In the genomic region with DNA sequence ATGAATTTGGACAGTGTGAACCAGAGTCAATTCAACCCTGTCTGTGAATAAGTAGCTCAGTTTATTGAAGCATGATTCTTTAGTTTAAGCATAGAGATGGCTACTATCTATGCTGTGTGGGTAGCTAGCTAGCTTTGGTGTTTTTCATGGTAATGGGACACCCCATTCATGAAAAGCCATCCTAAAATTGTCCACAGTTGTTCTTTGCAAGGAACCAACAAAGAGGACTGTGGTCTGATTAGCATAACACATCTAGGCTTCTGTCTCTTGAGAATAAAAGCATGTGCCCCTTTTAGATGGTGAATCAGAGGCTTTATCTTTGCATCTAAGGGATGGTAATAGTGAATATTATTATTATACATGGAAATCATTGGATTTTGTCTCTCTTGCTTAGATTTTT, we compare ENCODE assay signal across 19 cellular contexts.
DNase-seq lines count a peak whose midpoint lies in the region; TF ChIP-seq lines count a peak whose summit lies in the region.
"Had no signal": no experiment of that assay in that cellular context is flagged by ENCODE, and none has a peak within 500 bp of the region (broad histone marks: within the 10 kb centered on the region; RNA-seq: fewer than 3 reads in every experiment).

No MANE protein-coding gene starts in this region.

- H4K8ac ChIP-seq in H9 (replicated peaks; ENCODE audit: insufficient read length, low read depth, low read length): no peak overlapping the region

- no peaks in the 10 kb centered on the region for H3K36me3 ChIP-seq in HUES48 (ENCODE audit: control insufficient read depth, insufficient read depth, low read length)
- no peaks in the 10 kb centered on the region for H3K36me3 ChIP-seq in neural progenitor cell
- H3K36me3 ChIP-seq in Caco-2 (ENCODE audit: control insufficient read depth, insufficient read depth, low read length): no peaks in the 10 kb centered on the region

- H4K20me1 ChIP-seq in neural progenitor cell (ENCODE audit: low read depth) (no peaks in the 10 kb centered on the region), H9 (ENCODE audit: control insufficient read depth, insufficient read depth, insufficient read length) (no peaks in the 10 kb centered on the region)

- POLR2A ChIA-PET in Caco-2 (lab: Charles Lee): no interaction called here

- no peaks in the 10 kb centered on the region for H3K79me1 ChIP-seq in H9 (ENCODE audit: insufficient read depth, low read depth, low read length, poor library complexity, severe bottlenecking)

- H3K27me3 ChIP-seq in HUES48 (ENCODE audit: control insufficient read depth, insufficient read depth, low read length) (no peaks in the 10 kb centered on the region), neural progenitor cell (no peaks in the 10 kb centered on the region), H9 (ENCODE audit: insufficient read depth, low read length) (no peaks in the 10 kb centered on the region), Caco-2 (replicated peaks; ENCODE audit: control insufficient read depth, insufficient read depth, low read length) (no peaks in the 10 kb centered on the region)

- H2AK5ac ChIP-seq in H9 (ENCODE audit: insufficient read length, low read length): no peak overlapping the region

- peaks cover 39% of the 10 kb centered on the region for H3F3A ChIP-seq in neural progenitor cell (ENCODE audit: low read depth)

- peak overlapping the region in 4 of 5 experiments; percentile 14 to 90 (median 50) for H3K27ac Mint-ChIP-seq in brain
- peak overlapping the region; percentile 72 for H3K27ac Mint-ChIP-seq in neural progenitor cell
- no peak overlapping the region for H3K27ac Mint-ChIP-seq in H9
- H3K27ac Mint-ChIP-seq in Caco-2 (ENCODE audit: unreplicated experiment): no peak overlapping the region
- H3K27ac Mint-ChIP-seq: CD8-positive, alpha-beta T cell; T-cell had no signal

- H3K4me3 Mint-ChIP-seq in brain (no peak overlapping the region), neural progenitor cell (no peak overlapping the region), H9 (no peak overlapping the region), Caco-2 (ENCODE audit: unreplicated experiment) (no peak overlapping the region)
- H3K4me3 Mint-ChIP-seq: CD8-positive, alpha-beta T cell; T-cell had no signal

- CTCF ChIA-PET in Caco-2 (lab: Charles Lee): no interaction called here

- H2BK5ac ChIP-seq in H9 (ENCODE audit: insufficient read length, low read length): no peak overlapping the region

- H3K23ac ChIP-seq in H9 (ENCODE audit: insufficient read length, low read depth, low read length): no peak overlapping the region

- H3K9me3 ChIP-seq in HUES48 (ENCODE audit: control insufficient read depth, insufficient read depth, low read length) (no peaks in the 10 kb centered on the region), neural progenitor cell (ENCODE audit: low read depth) (no peaks in the 10 kb centered on the region), H9 (ENCODE audit: control insufficient read depth, low read depth, low read length) (no peaks in the 10 kb centered on the region), Caco-2 (no peaks in the 10 kb centered on the region; the same call in 1 of the 2 replicates)

- H3K4me2 ChIP-seq in neural progenitor cell (peak overlapping the region; percentile 24), H9 (ENCODE audit: insufficient read depth, insufficient read length, low read length) (no peak overlapping the region)

- no peak overlapping the region for H4K5ac ChIP-seq in H9 (ENCODE audit: insufficient read length, low read depth, low read length)

- H3K4me3 ChIP-seq in HUES48 (ENCODE audit: low read depth, low read length) (no peak overlapping the region), neural progenitor cell (no peak overlapping the region), Caco-2 (ENCODE audit: low read depth, low read length) (no peak overlapping the region)

- no peaks in the 10 kb centered on the region for H3K79me2 ChIP-seq in neural progenitor cell (ENCODE audit: low read depth)
- H3K79me2 ChIP-seq in H9 (ENCODE audit: insufficient read depth, low read length): no peaks in the 10 kb centered on the region

- H3K4me1 Mint-ChIP-seq in brain (peaks cover 62% of the 10 kb centered on the region), neural progenitor cell (peaks cover 57% of the 10 kb centered on the region), H9 (peaks cover 56 to 59% of the 10 kb centered on the region in 2 experiments), Caco-2 (ENCODE audit: low read depth, unreplicated experiment) (no peaks in the 10 kb centered on the region)
- H3K4me1 Mint-ChIP-seq: T-cell had no signal

- intact Hi-C loops in Caco-2 (cut with micrococcal nuclease; ENCODE audit: unreplicated experiment): no loop called here

- no peak overlapping the region for H3K14ac ChIP-seq in H9 (ENCODE audit: insufficient read depth, low read length)

- H3K9ac ChIP-seq in HUES48 (ENCODE audit: low read depth, low read length) (no peak overlapping the region), neural progenitor cell (no peak overlapping the region), H9 (ENCODE audit: extremely low read depth, insufficient read length, low read length) (no peak overlapping the region)

- H4K91ac ChIP-seq in H9 (ENCODE audit: insufficient read length, low read depth, low read length): no peak overlapping the region

- no TSS peak for BruUV-seq in Caco-2 (replicated peaks; lab: Mats Ljungman, UMichigan)

- no peak overlapping the region for H3T11ph ChIP-seq in H9 (ENCODE audit: low read length)

- no peak overlapping the region for H3K4ac ChIP-seq in H9 (ENCODE audit: low read depth, low read length)

- TF ChIP-seq CTCF in brain (conservative IDR thresholded peaks at IDR 0.05) (no peak), neural progenitor cell (IDR thresholded peaks at IDR 0.05) (no peak), H9 (conservative IDR thresholded peaks at IDR 0.05) (no peak), Caco-2 (IDR thresholded peaks at IDR 0.05; ENCODE audit: insufficient read depth in 1 of 2, low read depth in 1 of 2, low read length in 1 of 2, severe bottlenecking in 1 of 2, unreplicated experiment in 1 of 2) (no peak)

- peaks cover 54% of the 10 kb centered on the region for H3K4me1 ChIP-seq in HUES48 (ENCODE audit: control insufficient read depth, insufficient read depth, low read length)
- H3K4me1 ChIP-seq in neural progenitor cell: peaks cover 52% of the 10 kb centered on the region
- H3K4me1 ChIP-seq in H9 (ENCODE audit: insufficient read depth, low read length): peaks cover 7% of the 10 kb centered on the region; the same call in 1 of the 2 replicates
- no peaks in the 10 kb centered on the region for H3K4me1 ChIP-seq in Caco-2

- DNase-seq in COLO829 (ENCODE audit: low spot score) (peak; percentile 19), neural progenitor cell (ENCODE audit: low spot score) (no peak), H9 (no peak), Caco-2 (no peak), epidermal melanocyte (ENCODE audit: insufficient read length, low spot score) (no peak)
- no peak for DNase-seq in activated CD4-positive, alpha-beta T cell treated with anti-CD3 and anti-CD28 coated beads, Interleukin-2, amount 50 U/mL, for 1 hour
- DNase-seq: ACHN; C1 segment of cervical spinal cord; CD8-positive, alpha-beta T cell; GOT3; KG1; NCI-H1092 treated with DMSO at 0.1 percent for 48 hours; NCI-H2081 treated with DMSO at 0.1 percent for 48 hours; NCI-H774; NK-92 treated with Interleukin-12 subunit alpha and Interleukin-12 subunit beta, amount 100 ng/mL, for 24 hours; SIG-M5; T-cell had no signal

- H3K36me3 Mint-ChIP-seq in brain (peaks cover 12% of the 10 kb centered on the region), neural progenitor cell (peaks cover 11% of the 10 kb centered on the region), H9 (ENCODE audit: insufficient read depth in 1 of 3, low read depth in 3 of 3) (peaks cover 9 to 24% (median 10%) of the 10 kb centered on the region in 3 experiments; a peak in 6 of 7 replicates), Caco-2 (ENCODE audit: insufficient read depth, unreplicated experiment) (no peaks in the 10 kb centered on the region)
- H3K36me3 Mint-ChIP-seq: CD8-positive, alpha-beta T cell; T-cell had no signal

- H3K27ac ChIP-seq in HUES48 (ENCODE audit: low read depth, low read length) (peak overlapping the region; percentile 50), neural progenitor cell (peak overlapping the region; percentile 19), H9 (ENCODE audit: insufficient read length, low read depth, low read length) (no peak overlapping the region)

- no peak overlapping the region for H3K56ac ChIP-seq in H9 (ENCODE audit: insufficient read length, low read depth, low read length)

- H2AFZ ChIP-seq in neural progenitor cell (replicated peaks): no peak overlapping the region
- no peak overlapping the region for H2AFZ ChIP-seq in H9 (ENCODE audit: low read length)

- H3K27me3 Mint-ChIP-seq in brain: no peaks in the 10 kb centered on the region
- H3K27me3 Mint-ChIP-seq in neural progenitor cell (ENCODE audit: insufficient read depth, low read depth): peaks cover 6% of the 10 kb centered on the region
- no peaks in the 10 kb centered on the region for H3K27me3 Mint-ChIP-seq in H9 (ENCODE audit: low read depth)
- no peaks in the 10 kb centered on the region for H3K27me3 Mint-ChIP-seq in Caco-2 (ENCODE audit: insufficient read depth, unreplicated experiment)
- H3K27me3 Mint-ChIP-seq: T-cell had no signal

- peaks cover 6 to 11% (median 10%) of the 10 kb centered on the region in 5 experiments for H3K9me3 Mint-ChIP-seq in brain
- peaks cover 20% of the 10 kb centered on the region for H3K9me3 Mint-ChIP-seq in neural progenitor cell
- H3K9me3 Mint-ChIP-seq in H9: peaks cover 0 to 8% of the 10 kb centered on the region in 2 experiments; a peak in 3 of 5 replicates
- peaks cover 19% of the 10 kb centered on the region for H3K9me3 Mint-ChIP-seq in Caco-2 (ENCODE audit: unreplicated experiment)

- no peak overlapping the region for H2BK15ac ChIP-seq in H9 (ENCODE audit: low read depth, low read length)

- H2BK120ac ChIP-seq in H9 (ENCODE audit: low read depth, low read length, poor library complexity, severe bottlenecking): no peak overlapping the region

- H2BK20ac ChIP-seq in H9 (ENCODE audit: low read depth, low read length, poor library complexity, severe bottlenecking): no peak overlapping the region

- H2BK12ac ChIP-seq in H9 (ENCODE audit: insufficient read length, low read depth, low read length): no peak overlapping the region

- no peaks in the 10 kb centered on the region for H3K23me2 ChIP-seq in H9 (ENCODE audit: insufficient read length, low read depth, low read length, poor library complexity, severe bottlenecking)

- H3K18ac ChIP-seq in H9 (ENCODE audit: insufficient read length, low read depth, low read length): no peak overlapping the region

Comparison
In these comparisons a context has a peak if more than half of its experiments do, and no peak if none do; other contexts are left out.
1. H3K27ac Mint-ChIP-seq: peak in brain (4 of 5) and neural progenitor cell (single experiment); none in H9 (0 of 3) and Caco-2 (single experiment).